Comparison of ENCODE assay signal across 24 cellular contexts in genomic region chr3:36114353-36114752, GRCh38.
DNase-seq lines count a peak whose midpoint lies in the region; ATAC-seq, FAIRE-seq and TF ChIP-seq lines count a peak whose summit lies in the region.
"Had no signal": no experiment of that assay in that cellular context is flagged by ENCODE, and none has a peak within 500 bp of the region (broad histone marks: within the 10 kb centered on the region; RNA-seq: fewer than 3 reads in every experiment).

No MANE protein-coding gene starts in this region.

- FAIRE-seq in HepG2 (lab: Jason Lieb, UNC) = no peak
- peak; percentile 45 for FAIRE-seq in RCC 7860 (lab: Jason Lieb, UNC)
- no peak for FAIRE-seq in bronchial epithelial cell (lab: Jason Lieb, UNC)
- peak; percentile 57 for FAIRE-seq in small intestine (lab: Jason Lieb, UNC)
- FAIRE-seq: GM12892 had no signal

- H3K36me3 ChIP-seq in HepG2 (replicated peaks in 1 of 2; ENCODE audit: control insufficient read depth in 1 of 2, insufficient read depth in 2 of 2, low read length in 2 of 2) (no peaks in the 10 kb centered on the region), right lobe of liver (no peaks in the 10 kb centered on the region), bronchial epithelial cell (ENCODE audit: control insufficient read depth, insufficient read depth, low read length) (no peaks in the 10 kb centered on the region), small intestine (ENCODE audit: control insufficient read depth in 2 of 2, insufficient read depth in 2 of 2, low read length in 2 of 2) (no peaks in the 10 kb centered on the region)
- H3K36me3 ChIP-seq: BE2C, HAP-1 had no signal

- H3K79me2 ChIP-seq in HepG2 (ENCODE audit: insufficient read depth, low read length) = no peaks in the 10 kb centered on the region

- BruUV-seq in HepG2 (replicated peaks; lab: Mats Ljungman, UMichigan) = no TSS peak

- in situ Hi-C loops in HepG2 (cut with HindIII; ENCODE audit: extremely low pct_ligation_motif_present, low pct_unique_long_range_greater_than_20kb) = no loop called here

- TF ChIP-seq EP300 in HepG2 (IDR thresholded peaks at IDR 0.05; ENCODE audit: low read depth in 2 of 2, low read length in 2 of 2) (no peak), HepG2 (CRISPR knock-in tag; IDR thresholded peaks at IDR 0.05; ENCODE audit: borderline replicate concordance) (no peak)

- TF ChIP-seq POLR2A in HepG2 (IDR thresholded peaks at IDR 0.05; ENCODE audit: insufficient read depth in 1 of 2, low read depth in 2 of 2, low read length in 2 of 2) (no peak), right lobe of liver (IDR thresholded peaks at IDR 0.05) (no peak)

- ATAC-seq in HepG2 (no peak), right lobe of liver (no peak), GM21723 (IDR thresholded peaks at IDR 0.05; ENCODE audit: unreplicated experiment) (no peak), HG03521 (IDR thresholded peaks at IDR 0.05; ENCODE audit: unreplicated experiment) (no peak)

- H3K4me3 ChIP-seq in HepG2 (replicated peaks in 1 of 3; ENCODE audit: insufficient read depth in 1 of 3, low read depth in 2 of 3, low read length in 3 of 3) = no peak overlapping the region
- no peak overlapping the region for H3K4me3 ChIP-seq in right lobe of liver
- no peak overlapping the region for H3K4me3 ChIP-seq in bronchial epithelial cell (ENCODE audit: low read depth, low read length)
- no peak overlapping the region for H3K4me3 ChIP-seq in small intestine (ENCODE audit: low read depth in 1 of 2, low read length in 2 of 2)
- H3K4me3 ChIP-seq: GM23248, HAP-1 had no signal

- H3K27me3 ChIP-seq in HepG2 (ENCODE audit: control insufficient read depth in 1 of 2, insufficient read depth in 2 of 2, low read length in 2 of 2) (no peaks in the 10 kb centered on the region), right lobe of liver (no peaks in the 10 kb centered on the region), bronchial epithelial cell (ENCODE audit: control insufficient read depth, insufficient read depth, low read length) (peaks cover 2% of the 10 kb centered on the region), small intestine (ENCODE audit: control insufficient read depth in 2 of 2, insufficient read depth in 2 of 2, low read length in 2 of 2) (no peaks in the 10 kb centered on the region)
- H3K27me3 ChIP-seq: BE2C had no signal

- H3K27ac ChIP-seq in HepG2 (ENCODE audit: extremely low read length, insufficient read depth, low read length) (no peak overlapping the region), right lobe of liver (no peak overlapping the region), small intestine (ENCODE audit: low read depth in 1 of 2, low read length in 1 of 2) (no peak overlapping the region)
- H3K27ac ChIP-seq: 22Rv1, GM23248, HL-60 had no signal

- no peak overlapping the region for H3K4me2 ChIP-seq in HepG2 (ENCODE audit: low read depth, low read length)

- POLR2A ChIA-PET in HepG2 (lab: Yijun Ruan, JAX) = no interaction called here

- no peak for TF ChIP-seq RAD21 in HepG2 (CRISPR knock-in tag; IDR thresholded peaks at IDR 0.05)

- no peak overlapping the region for H3K9ac ChIP-seq in HepG2 (ENCODE audit: insufficient read depth, low read depth, low read length)
- H3K9ac ChIP-seq: GM23248 had no signal

- no peaks in the 10 kb centered on the region for H3K4me1 ChIP-seq in HepG2 (ENCODE audit: insufficient read depth, low read length)
- no peaks in the 10 kb centered on the region for H3K4me1 ChIP-seq in right lobe of liver
- H3K4me1 ChIP-seq in small intestine (ENCODE audit: control insufficient read depth in 2 of 2, insufficient read depth in 1 of 2, low read depth in 1 of 2, low read length in 1 of 2) = no peaks in the 10 kb centered on the region
- H3K4me1 ChIP-seq: BE2C, HAP-1 had no signal

- CTCF ChIA-PET in HepG2 (lab: Yijun Ruan, JAX; ENCODE audit: low intra/inter-chr PET ratio, low total read pairs) = no interaction called here

- no peak for DNase-seq in HepG2 (ENCODE audit: low spot score)
- DNase-seq in right lobe of liver = no peak
- no peak for DNase-seq in RCC 7860 (ENCODE audit: low spot score)
- DNase-seq in bronchial epithelial cell (ENCODE audit: low read depth) = peak; percentile 18
- DNase-seq in small intestine = no peak
- DNase-seq in A172 (ENCODE audit: low spot score) = no peak
- DNase-seq: ACHN; BE2C; C1 segment of cervical spinal cord; CD4-positive, CD25-positive, alpha-beta regulatory T cell; CD8-positive, alpha-beta memory T cell; COR-L47; DMS 273 treated with DMSO at 0.1 percent for 48 hours; DMS53; DND-41; GDM1; GM23248; KG1 had no signal

- intact Hi-C loops in HepG2 (cut with micrococcal nuclease; ENCODE audit: unreplicated experiment) = no loop called here
- intact Hi-C loops in right lobe of liver (cut with DNase I) = no loop called here

- H3K9me3 ChIP-seq in HepG2 (ENCODE audit: low read length) (no peaks in the 10 kb centered on the region), right lobe of liver (no peaks in the 10 kb centered on the region), small intestine (ENCODE audit: control insufficient read depth, low read depth) (no peaks in the 10 kb centered on the region)
- H3K9me3 ChIP-seq: BE2C, HAP-1 had no signal

- H4K20me1 ChIP-seq in HepG2 (ENCODE audit: insufficient read depth, low read length) = no peaks in the 10 kb centered on the region

- no peak overlapping the region for H2AFZ ChIP-seq in HepG2 (ENCODE audit: low read length)
- H2AFZ ChIP-seq: GM23248 had no signal

- no peak for TF ChIP-seq CTCF in HepG2 (CRISPR knock-in tag; IDR thresholded peaks at IDR 0.05)
- no peak for TF ChIP-seq CTCF in right lobe of liver (IDR thresholded peaks at IDR 0.05)
- TF ChIP-seq CTCF in bronchial epithelial cell (IDR thresholded peaks at IDR 0.05; ENCODE audit: insufficient read depth, low read length, severe bottlenecking) = no peak

TF ChIP-seq in HepG2, 621 proteins besides CTCF, POLR2A, EP300 and RAD21:
- TF ChIP-seq NR2F1 (CRISPR knock-in tag; IDR thresholded peaks at IDR 0.05) = no peak
- TF ChIP-seq RNF219 (CRISPR knock-in tag; IDR thresholded peaks at IDR 0.05) = no peak
- peak in 1 of 2 experiments; percentile 54; a peak in 2 of 4 replicates for TF ChIP-seq MAFK (conservative IDR thresholded peaks at IDR 0.05 in 1 of 2, IDR thresholded peaks at IDR 0.05 in 1 of 2; ENCODE audit: low read length in 2 of 2)
- no peak for TF ChIP-seq PHF8 (CRISPR knock-in tag; IDR thresholded peaks at IDR 0.05)
- peak; percentile 81; the same call in 1 of the 2 replicates for TF ChIP-seq NFE2L2 (IDR thresholded peaks at IDR 0.05; ENCODE audit: low read length)
